ENCODE assay signal across 21 cellular contexts in genomic region chr16:73997340-73997711, GRCh38.
DNase-seq lines count a peak whose midpoint lies in the region; ATAC-seq and TF ChIP-seq lines count a peak whose summit lies in the region.
"Had no signal": no experiment of that assay in that cellular context is flagged by ENCODE, and none has a peak within 500 bp of the region (broad histone marks: within the 10 kb centered on the region; RNA-seq: fewer than 3 reads in every experiment).

No MANE protein-coding gene starts in this region.

- H3K4me1 ChIP-seq in colonic mucosa (no peaks in the 10 kb centered on the region), mucosa of rectum (ENCODE audit: control insufficient read depth in 2 of 2, insufficient read depth in 2 of 2, low read length in 2 of 2) (peaks cover 8 to 11% of the 10 kb centered on the region in 2 donors), transverse colon (peaks cover 0 to 17% (median 2%) of the 10 kb centered on the region in 4 donors)
- H3K4me1 ChIP-seq: A549, BE2C had no signal

- BruUV-seq in Calu3 (replicated peaks; lab: Mats Ljungman, UMichigan): no TSS peak

- TF ChIP-seq POLR2A in transverse colon (IDR thresholded peaks at IDR 0.05): no peak

- no peak overlapping the region for H3K4me3 Mint-ChIP-seq in Calu3 (ENCODE audit: low read depth, unreplicated experiment)
- H3K4me3 Mint-ChIP-seq: CD14-positive monocyte; CD4-positive, alpha-beta T cell; CD8-positive, alpha-beta memory T cell; GM23338; HFFc6 had no signal

- 31 to 41% methylated on average over 2 to 3 of the region's 3 CpGs for WGBS in transverse colon (ENCODE audit: low coverage in 1 of 2), 2 donors

- intact Hi-C loops in Calu3 (cut with micrococcal nuclease; ENCODE audit: unreplicated experiment): no loop called here
- intact Hi-C loops in colonic mucosa (cut with DNase I): no loop called here
- intact Hi-C loops in transverse colon (cut with DNase I; ENCODE audit: low total_unique reads): no loop called here

- peak overlapping the region; percentile 26 for H3K27ac Mint-ChIP-seq in Calu3 (ENCODE audit: unreplicated experiment)
- H3K27ac Mint-ChIP-seq: CD14-positive monocyte; CD4-positive, alpha-beta T cell; GM23338; HFFc6 had no signal

- peaks cover 19% of the 10 kb centered on the region for H3K4me1 Mint-ChIP-seq in Calu3 (ENCODE audit: low read depth, unreplicated experiment)
- H3K4me1 Mint-ChIP-seq: CD14-positive monocyte; CD8-positive, alpha-beta memory T cell; GM23338 had no signal

- CTCF ChIA-PET in Calu3 (lab: Charles Lee): interaction anchor here (0.6 to 1.0 kb wide), 2 partner anchors 37 to 975 kb away, joined by 5 to 9 read pairs; no protein-coding TSS in a partner anchor

- TF ChIP-seq EP300 in transverse colon (IDR thresholded peaks at IDR 0.05; ENCODE audit: low read depth): no peak

- ATAC-seq in HG02798 (IDR thresholded peaks at IDR 0.05; ENCODE audit: poor library complexity, unreplicated experiment) (no peak), HG03378 (IDR thresholded peaks at IDR 0.05; ENCODE audit: unreplicated experiment) (no peak)
- ATAC-seq: A549, GM23338 had no signal

- in situ Hi-C loops in transverse colon (cut with MboI; ENCODE audit: low pct_ligation_motif_present in 1 of 4, low pct_unique_long_range_greater_than_20kb in 1 of 4, low sequenced_read_pairs in 3 of 4): no loop called here

- H3K9me3 ChIP-seq in colonic mucosa (no peaks in the 10 kb centered on the region), mucosa of rectum (ENCODE audit: control insufficient read depth in 2 of 2, low read length in 2 of 2) (no peaks in the 10 kb centered on the region), transverse colon (no peaks in the 10 kb centered on the region)
- H3K9me3 ChIP-seq: A549; BE2C; BLaER1 treated with 17β-estradiol and CSF1 and Interleukin-3, amounts not matched to agents 10 nM and 100 nM; HAP-1 had no signal

- H3K9ac ChIP-seq in colonic mucosa (ENCODE audit: low read depth in 2 of 2, low read length in 2 of 2) (no peak overlapping the region), mucosa of rectum (ENCODE audit: low read depth in 1 of 2, low read length in 2 of 2) (no peak overlapping the region)
- H3K9ac ChIP-seq: BLaER1 treated with 17β-estradiol and CSF1 and Interleukin-3, amounts not matched to agents 10 nM and 100 nM had no signal

- DNase-seq in Calu3 (peak; percentile 12), colonic mucosa (peak; percentile 22), transverse colon (no peak), activated gamma-delta T cell treated with Interleukin-2 at 50 U/mL for 16 hours (no peak)
- DNase-seq: 8988T; ACHN; AML-193; BE2C; CD4-positive, alpha-beta T cell; CD8-positive, alpha-beta memory T cell; DMS79 treated with DMSO at 0.1 percent for 48 hours; GF-D8; HFFc6 had no signal

- no peaks in the 10 kb centered on the region for H3K36me3 ChIP-seq in colonic mucosa
- H3K36me3 ChIP-seq in mucosa of rectum (ENCODE audit: control insufficient read depth in 2 of 2, insufficient read depth in 2 of 2, low read length in 2 of 2): no peaks in the 10 kb centered on the region
- H3K36me3 ChIP-seq in transverse colon: no peaks in the 10 kb centered on the region
- H3K36me3 ChIP-seq: BE2C; BLaER1 treated with 17β-estradiol and CSF1 and Interleukin-3, amounts not matched to agents 10 nM and 100 nM; HAP-1 had no signal

- H3K27me3 ChIP-seq in colonic mucosa: no peaks in the 10 kb centered on the region
- H3K27me3 ChIP-seq in mucosa of rectum (ENCODE audit: control insufficient read depth in 2 of 2, insufficient read depth in 2 of 2, low read length in 2 of 2): no peaks in the 10 kb centered on the region
- H3K27me3 ChIP-seq in transverse colon: no peaks in the 10 kb centered on the region
- H3K27me3 ChIP-seq: BLaER1 treated with 17β-estradiol and CSF1 and Interleukin-3, amounts not matched to agents 10 nM and 100 nM had no signal

- TF ChIP-seq CTCF in Calu3 (IDR thresholded peaks at IDR 0.05; ENCODE audit: unreplicated experiment): no peak
- no peak for TF ChIP-seq CTCF in colonic mucosa (IDR thresholded peaks at IDR 0.05)
- no peak for TF ChIP-seq CTCF in transverse colon (IDR thresholded peaks at IDR 0.05)

- H3K4me3 ChIP-seq in colonic mucosa (no peak overlapping the region), mucosa of rectum (ENCODE audit: low read length in 2 of 2) (peak overlapping the region in 1 of 2 donors; percentile 26), transverse colon (no peak overlapping the region)
- H3K4me3 ChIP-seq: A549; BLaER1 treated with 17β-estradiol and CSF1 and Interleukin-3, amounts not matched to agents 10 nM and 100 nM; GM23338; HAP-1 had no signal

- peaks cover 3% of the 10 kb centered on the region for H3K9me3 Mint-ChIP-seq in Calu3 (ENCODE audit: low read depth, unreplicated experiment)
- H3K9me3 Mint-ChIP-seq: GM23338 had no signal

- H3K27me3 Mint-ChIP-seq in Calu3 (ENCODE audit: unreplicated experiment): no peaks in the 10 kb centered on the region
- H3K27me3 Mint-ChIP-seq: CD4-positive, alpha-beta T cell; CD8-positive, alpha-beta memory T cell had no signal

- H3K27ac ChIP-seq in colonic mucosa: peak overlapping the region; percentile 58
- peak overlapping the region; percentile 36 to 57 for H3K27ac ChIP-seq in mucosa of rectum (ENCODE audit: low read depth in 2 of 2, low read length in 2 of 2)
- H3K27ac ChIP-seq in transverse colon: peak overlapping the region; percentile 37 to 62 (median 47)
- H3K27ac ChIP-seq: A549; BLaER1 treated with 17β-estradiol and CSF1 and Interleukin-3, amounts not matched to agents 10 nM and 100 nM had no signal

- no peaks in the 10 kb centered on the region for H3K36me3 Mint-ChIP-seq in Calu3 (ENCODE audit: insufficient read depth, unreplicated experiment)
- H3K36me3 Mint-ChIP-seq: CD14-positive monocyte; CD8-positive, alpha-beta memory T cell had no signal

Comparison
In these comparisons a context has a peak if more than half of its experiments do, and no peak if none do; other contexts are left out.
1. DNase-seq: peak in Calu3 (single experiment) and colonic mucosa (single experiment); none in transverse colon (single experiment) and activated gamma-delta T cell treated with Interleukin-2 at 50 U/mL for 16 hours (single experiment).
2. Peak in every context shown above with its lines, with median percentiles within 50 percentile points of each other: H3K27ac ChIP-seq.